8 cellular contexts compared by ENCODE assay signal in genomic region chr5:98933446-98934072, GRCh38. TPM values are rescaled to one million over a fixed set of nuclear protein-coding genes. Genes with fewer than 3 reads are reported as not detected.
DNase-seq lines count a peak whose midpoint lies in the region; ATAC-seq and TF ChIP-seq lines count a peak whose summit lies in the region.

No MANE protein-coding gene starts in this region.

- H3K27ac Mint-ChIP-seq in central memory CD8-positive, alpha-beta T cell (ENCODE audit: low read depth): peak overlapping the region; percentile 96
- no peak overlapping the region for H3K27ac Mint-ChIP-seq in endodermal cell

- no peak for TF ChIP-seq POLR2A in gastroesophageal sphincter (IDR thresholded peaks at IDR 0.05)

- H3K36me3 ChIP-seq in gastroesophageal sphincter (no peaks in the 10 kb centered on the region), endodermal cell (ENCODE audit: control insufficient read depth, insufficient read depth, low read length) (no peaks in the 10 kb centered on the region)

- H3K9me3 Mint-ChIP-seq in central memory CD8-positive, alpha-beta T cell: no peaks in the 10 kb centered on the region
- H3K9me3 Mint-ChIP-seq in endodermal cell: no peaks in the 10 kb centered on the region

- peak overlapping the region; percentile 21 for H3K4me3 Mint-ChIP-seq in central memory CD8-positive, alpha-beta T cell
- no peak overlapping the region for H3K4me3 Mint-ChIP-seq in endodermal cell

- peaks cover 26% of the 10 kb centered on the region for H3K36me3 Mint-ChIP-seq in central memory CD8-positive, alpha-beta T cell (ENCODE audit: insufficient read depth)
- no peaks in the 10 kb centered on the region for H3K36me3 Mint-ChIP-seq in endodermal cell (ENCODE audit: low read depth)

- H3K4me1 ChIP-seq in gastroesophageal sphincter: peaks cover 2 to 76% (median 8%) of the 10 kb centered on the region in 3 donors
- H3K4me1 ChIP-seq in endodermal cell (ENCODE audit: control insufficient read depth, insufficient read depth, low read length): peaks cover 10% of the 10 kb centered on the region

- ATAC-seq in GM19452 (IDR thresholded peaks at IDR 0.05; ENCODE audit: unreplicated experiment) (peak; percentile 30), gastroesophageal sphincter (no peak), GM19328 (IDR thresholded peaks at IDR 0.05; ENCODE audit: unreplicated experiment) (no peak)
- no peak for ATAC-seq in central memory CD8-positive, alpha-beta T cell (replicated peaks; ENCODE audit: extremely low read depth, poor library complexity, severe bottlenecking)

- peaks cover 37% of the 10 kb centered on the region for H3K4me1 Mint-ChIP-seq in central memory CD8-positive, alpha-beta T cell
- H3K4me1 Mint-ChIP-seq in endodermal cell: peaks cover 21% of the 10 kb centered on the region

- H3K27ac ChIP-seq in gastroesophageal sphincter (peak overlapping the region in 2 of 4 donors; percentile 24 to 34), endodermal cell (ENCODE audit: low read depth, low read length) (no peak overlapping the region)

- in situ Hi-C loops in KBM-7 (cut with MboI; ENCODE audit: low pct_unique_long_range_greater_than_20kb, low sequenced_read_pairs): no loop called here

- no peak overlapping the region for H3K9ac ChIP-seq in endodermal cell (ENCODE audit: extremely low read depth, low read length, poor library complexity, severe bottlenecking)

- H3K27me3 ChIP-seq in gastroesophageal sphincter (no peaks in the 10 kb centered on the region), endodermal cell (ENCODE audit: control insufficient read depth, insufficient read depth, low read length, poor library complexity, severe bottlenecking) (no peaks in the 10 kb centered on the region)

- H3K4me3 ChIP-seq in gastroesophageal sphincter: no peak overlapping the region
- H3K4me3 ChIP-seq in endodermal cell (ENCODE audit: low read length): no peak overlapping the region

- DNase-seq in GDM1 (lab: John Stamatoyannopoulos, UW): peak; percentile 49
- peak; percentile 91 for DNase-seq in KBM-7
- DNase-seq in central memory CD8-positive, alpha-beta T cell (ENCODE audit: low spot score in 2 of 2): peak in 1 of 2 donors; percentile 25
- DNase-seq in endodermal cell: no peak
- DNase-seq in NCI-H1092 treated with DMSO at 0.1 percent for 48 hours (lab: John Stamatoyannopoulos, UW): no peak

- H3K9me3 ChIP-seq in gastroesophageal sphincter: no peaks in the 10 kb centered on the region
- no peaks in the 10 kb centered on the region for H3K9me3 ChIP-seq in endodermal cell (ENCODE audit: control insufficient read depth, low read length)

- TF ChIP-seq CTCF in gastroesophageal sphincter (IDR thresholded peaks at IDR 0.05) (no peak), endodermal cell (conservative IDR thresholded peaks at IDR 0.05) (no peak)

- TF ChIP-seq EP300 in gastroesophageal sphincter (IDR thresholded peaks at IDR 0.05): no peak

- WGBS in gastroesophageal sphincter (ENCODE audit: low coverage in 1 of 2), 2 donors: 69 to 72% methylated on average over 4 to 5 of the region's 5 CpGs
- 93 to 100% methylated on average over 5 of the region's 5 CpGs for WGBS in endodermal cell (ENCODE audit: insufficient coverage in 1 of 2, insufficient read length in 1 of 2), 2 experiments

- no peaks in the 10 kb centered on the region for H3K27me3 Mint-ChIP-seq in central memory CD8-positive, alpha-beta T cell
- H3K27me3 Mint-ChIP-seq in endodermal cell (ENCODE audit: insufficient read depth): no peaks in the 10 kb centered on the region

RNA-seq across cellular contexts. Expression of gene CHD1, which starts 4.8 kb away (rescaled TPM):
- 10 to 100 TPM; 22.7 to 58.1 (median 48.2) TPM for total RNA-seq in gastroesophageal sphincter
- 10 to 100 TPM; 59.1 to 59.5 TPM for total RNA-seq in endodermal cell
- polyA plus RNA-seq in endodermal cell (2013, experiment 1 of 2): 46.9 TPM
- 51.0 TPM for polyA plus RNA-seq in endodermal cell (2013, experiment 2 of 2)

Comparison
In these comparisons a context has a peak if more than half of its experiments do, and no peak if none do; other contexts are left out.
1. DNase-seq: peak in GDM1 (single experiment) and KBM-7 (single experiment); none in endodermal cell (single experiment) and NCI-H1092 treated with DMSO at 0.1 percent for 48 hours (single experiment).